12 cellular contexts compared by ENCODE assay signal in the genomic region with DNA sequence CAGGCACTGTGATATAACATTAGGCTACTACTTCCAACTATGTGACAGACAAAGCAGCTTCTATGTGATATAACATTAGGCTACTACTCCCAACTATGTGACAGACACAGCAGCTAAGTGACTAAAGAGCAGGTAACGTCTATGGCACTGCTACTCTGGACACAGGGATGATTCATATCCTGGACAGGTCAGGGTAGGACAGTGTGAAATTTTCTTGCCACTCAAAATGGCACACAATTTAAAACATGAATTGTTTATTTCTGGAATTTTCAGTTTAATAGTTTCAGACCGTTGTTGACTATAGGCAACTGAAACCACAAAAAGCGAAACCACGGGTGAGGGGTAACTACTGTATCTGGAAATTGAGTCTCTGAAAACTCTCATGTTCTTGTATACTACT. TPM values are rescaled to one million over a fixed set of nuclear protein-coding genes. Genes with fewer than 3 reads are reported as not detected.
DNase-seq lines count a peak whose midpoint lies in the region; ATAC-seq and TF ChIP-seq lines count a peak whose summit lies in the region.
"Had no signal": no experiment of that assay in that cellular context is flagged by ENCODE, and none has a peak within 500 bp of the region (broad histone marks: within the 10 kb centered on the region; RNA-seq: fewer than 3 reads in every experiment).

No MANE protein-coding gene starts in this region.

- H3K27me3 Mint-ChIP-seq in activated CD4-positive, alpha-beta T cell treated with anti-CD3 and anti-CD28 coated beads, Interleukin-2, amount 10 ng/mL, durations not matched to agents 24 days and 14 days, result no peaks in the 10 kb centered on the region
- H3K27me3 Mint-ChIP-seq in activated naive CD8-positive, alpha-beta T cell treated with anti-CD3 and anti-CD28 coated beads, Interleukin-2, amount 10 ng/mL, durations not matched to agents 7 days and 5 days, result no peaks in the 10 kb centered on the region
- no peaks in the 10 kb centered on the region for H3K27me3 Mint-ChIP-seq in neural progenitor cell (ENCODE audit: insufficient read depth, low read depth)

- POLR2A ChIA-PET in activated naive CD8-positive, alpha-beta T cell treated with anti-CD3 and anti-CD28 coated beads, Interleukin-2, amount 10 ng/mL, durations not matched to agents 7 days and 5 days (lab: Charles Lee), result no interaction called here

- TF ChIP-seq CTCF in KMS-11 (conservative IDR thresholded peaks at IDR 0.05; ENCODE audit: low read depth, low read length), result no peak
- TF ChIP-seq CTCF in neural progenitor cell (IDR thresholded peaks at IDR 0.05), result no peak

- DNase-seq in activated CD4-positive, alpha-beta T cell treated with anti-CD3 and anti-CD28 coated beads, Interleukin-2, amount 10 ng/mL, durations not matched to agents 24 days and 14 days, result peak; percentile 66
- no peak for DNase-seq in activated CD4-positive, alpha-beta T cell treated with anti-CD3 and anti-CD28 coated beads for 1 hour
- no peak for DNase-seq in activated naive CD8-positive, alpha-beta T cell treated with anti-CD3 and anti-CD28 coated beads, Interleukin-2, amount 10 ng/mL, durations not matched to agents 7 days and 5 days
- DNase-seq in neural progenitor cell (ENCODE audit: low spot score), result no peak
- DNase-seq in activated CD4-positive, CD25-positive, alpha-beta regulatory T cell treated with anti-CD3 and anti-CD28 coated beads, Interleukin-2, amount 50 U/mL, for 72 hours, result no peak
- DNase-seq in medulla oblongata (ENCODE audit: extremely low spot score), result no peak
- DNase-seq in NCI-H2107 treated with DMSO at 0.1 percent for 48 hours (lab: John Stamatoyannopoulos, UW; ENCODE audit: unreplicated experiment), result no peak
- DNase-seq: kidney, NCI-H2081 had no signal

- H4K20me1 ChIP-seq in KMS-11 (ENCODE audit: insufficient read depth) (peaks cover 26% of the 10 kb centered on the region), neural progenitor cell (ENCODE audit: low read depth) (peaks cover 59% of the 10 kb centered on the region)

- H3F3A ChIP-seq in neural progenitor cell (ENCODE audit: low read depth), result no peaks in the 10 kb centered on the region

- H3K27me3 ChIP-seq in KMS-11 (ENCODE audit: insufficient read depth, low read depth) (no peaks in the 10 kb centered on the region), neural progenitor cell (no peaks in the 10 kb centered on the region)

- H3K4me3 ChIP-seq in KMS-11 (IDR thresholded peaks at IDR 0.05; ENCODE audit: insufficient read depth, low read depth, low read length), result no peak overlapping the region
- H3K4me3 ChIP-seq in neural progenitor cell, result no peak overlapping the region

- H3K4me1 Mint-ChIP-seq in activated CD4-positive, alpha-beta T cell treated with anti-CD3 and anti-CD28 coated beads, Interleukin-2, amount 10 ng/mL, durations not matched to agents 24 days and 14 days, result peaks cover 48% of the 10 kb centered on the region
- peaks cover 39% of the 10 kb centered on the region for H3K4me1 Mint-ChIP-seq in activated naive CD8-positive, alpha-beta T cell treated with anti-CD3 and anti-CD28 coated beads, Interleukin-2, amount 10 ng/mL, durations not matched to agents 7 days and 5 days
- H3K4me1 Mint-ChIP-seq in neural progenitor cell, result peaks cover 25% of the 10 kb centered on the region

- H3K9me3 ChIP-seq in neural progenitor cell (ENCODE audit: low read depth), result no peaks in the 10 kb centered on the region

- peaks cover 36% of the 10 kb centered on the region for H3K36me3 Mint-ChIP-seq in activated CD4-positive, alpha-beta T cell treated with anti-CD3 and anti-CD28 coated beads, Interleukin-2, amount 10 ng/mL, durations not matched to agents 24 days and 14 days (ENCODE audit: low read depth)
- peaks cover 35% of the 10 kb centered on the region for H3K36me3 Mint-ChIP-seq in activated naive CD8-positive, alpha-beta T cell treated with anti-CD3 and anti-CD28 coated beads, Interleukin-2, amount 10 ng/mL, durations not matched to agents 7 days and 5 days
- peaks cover 48% of the 10 kb centered on the region for H3K36me3 Mint-ChIP-seq in neural progenitor cell

- H3K4me3 Mint-ChIP-seq in activated CD4-positive, alpha-beta T cell treated with anti-CD3 and anti-CD28 coated beads, Interleukin-2, amount 10 ng/mL, durations not matched to agents 24 days and 14 days, result peak overlapping the region; percentile 59
- peak overlapping the region; percentile 47 for H3K4me3 Mint-ChIP-seq in activated naive CD8-positive, alpha-beta T cell treated with anti-CD3 and anti-CD28 coated beads, Interleukin-2, amount 10 ng/mL, durations not matched to agents 7 days and 5 days
- H3K4me3 Mint-ChIP-seq in neural progenitor cell, result no peak overlapping the region

- H3K27ac ChIP-seq in KMS-11 (peak overlapping the region; percentile 1; the same call in 1 of the 2 replicates), neural progenitor cell (no peak overlapping the region)
- H3K27ac ChIP-seq: HL-60 had no signal

- peak overlapping the region; percentile 77 for H3K4me2 ChIP-seq in KMS-11
- peak overlapping the region; percentile 90 for H3K4me2 ChIP-seq in neural progenitor cell

- no peaks in the 10 kb centered on the region for H3K9me3 Mint-ChIP-seq in activated CD4-positive, alpha-beta T cell treated with anti-CD3 and anti-CD28 coated beads, Interleukin-2, amount 10 ng/mL, durations not matched to agents 24 days and 14 days
- H3K9me3 Mint-ChIP-seq in activated naive CD8-positive, alpha-beta T cell treated with anti-CD3 and anti-CD28 coated beads, Interleukin-2, amount 10 ng/mL, durations not matched to agents 7 days and 5 days, result no peaks in the 10 kb centered on the region
- peaks cover 3% of the 10 kb centered on the region for H3K9me3 Mint-ChIP-seq in neural progenitor cell
- H3K9me3 Mint-ChIP-seq: brain had no signal

- intact Hi-C loops in activated CD4-positive, alpha-beta T cell treated with anti-CD3 and anti-CD28 coated beads, Interleukin-2, amount 10 ng/mL, durations not matched to agents 24 days and 14 days (cut with micrococcal nuclease), result no loop called here

- no peak overlapping the region for H2AFZ ChIP-seq in KMS-11 (ENCODE audit: low read depth)
- no peak overlapping the region for H2AFZ ChIP-seq in neural progenitor cell (replicated peaks)

- peak overlapping the region; percentile 8 for H3K27ac Mint-ChIP-seq in activated CD4-positive, alpha-beta T cell treated with anti-CD3 and anti-CD28 coated beads, Interleukin-2, amount 10 ng/mL, durations not matched to agents 24 days and 14 days
- H3K27ac Mint-ChIP-seq in activated naive CD8-positive, alpha-beta T cell treated with anti-CD3 and anti-CD28 coated beads, Interleukin-2, amount 10 ng/mL, durations not matched to agents 7 days and 5 days, result no peak overlapping the region
- H3K27ac Mint-ChIP-seq in neural progenitor cell, result no peak overlapping the region

- no peak for ATAC-seq in activated naive CD8-positive, alpha-beta T cell treated with anti-CD3 and anti-CD28 coated beads, Interleukin-2, amount 10 ng/mL, durations not matched to agents 7 days and 5 days (ENCODE audit: low read depth)

- H3K4me1 ChIP-seq in KMS-11 (ENCODE audit: low read depth, poor library complexity, severe bottlenecking), result peaks cover 55% of the 10 kb centered on the region
- peaks cover 23% of the 10 kb centered on the region for H3K4me1 ChIP-seq in neural progenitor cell

- peaks cover 4% of the 10 kb centered on the region; the same call in 1 of the 2 replicates for H3K36me3 ChIP-seq in KMS-11 (ENCODE audit: insufficient read depth)
- peaks cover 6% of the 10 kb centered on the region for H3K36me3 ChIP-seq in neural progenitor cell

- H3K9ac ChIP-seq in KMS-11 (no peak overlapping the region), neural progenitor cell (no peak overlapping the region)

- H3K79me2 ChIP-seq in KMS-11 (ENCODE audit: insufficient read depth, low read depth) (peaks cover 94% of the 10 kb centered on the region), neural progenitor cell (ENCODE audit: low read depth) (peaks cover 100% of the 10 kb centered on the region)

RNA-seq across cellular contexts. Expression of gene DTL, which starts 5.1 kb away (rescaled TPM):
- total RNA-seq in activated CD4-positive, alpha-beta T cell treated with anti-CD3 and anti-CD28 coated beads, Interleukin-2, amount 10 ng/mL, durations not matched to agents 24 days and 14 days, result 90.4 and 99.5 TPM in 2 replicates
- 10 to 100 TPM; 49.7 to 54.7 TPM for total RNA-seq in activated naive CD8-positive, alpha-beta T cell treated with anti-CD3 and anti-CD28 coated beads, Interleukin-2, amount 10 ng/mL, durations not matched to agents 7 days and 5 days
- total RNA-seq in neural progenitor cell (ENCODE audit: low replicate concordance), result 62.4 and 76.6 TPM in 2 replicates

RNA-seq across cellular contexts. Expression of gene INTS7, which starts 5.3 kb away (rescaled TPM):
- 34.4 and 36.8 TPM in 2 replicates for total RNA-seq in activated CD4-positive, alpha-beta T cell treated with anti-CD3 and anti-CD28 coated beads, Interleukin-2, amount 10 ng/mL, durations not matched to agents 24 days and 14 days
- total RNA-seq in activated naive CD8-positive, alpha-beta T cell treated with anti-CD3 and anti-CD28 coated beads, Interleukin-2, amount 10 ng/mL, durations not matched to agents 7 days and 5 days, result 10 to 100 TPM; 22.6 to 23.0 TPM
- 17.1 and 20.7 TPM in 2 replicates for total RNA-seq in neural progenitor cell (ENCODE audit: low replicate concordance)
